27 cellular contexts compared by ENCODE assay signal in genomic region chr3:195072916-195073564, GRCh38.
DNase-seq lines count a peak whose midpoint lies in the region; TF ChIP-seq lines count a peak whose summit lies in the region.
"Had no signal": no experiment of that assay in that cellular context is flagged by ENCODE, and none has a peak within 500 bp of the region (broad histone marks: within the 10 kb centered on the region; RNA-seq: fewer than 3 reads in every experiment).

No MANE protein-coding gene starts in this region.

- DNase-seq in activated effector memory CD4-positive, alpha-beta T cell treated with anti-CD3 and anti-CD28 coated beads, Interleukin-2, amount 50 U/mL, for 16 hours, result peak; percentile 34
- DNase-seq in activated effector memory CD4-positive, alpha-beta T cell treated with Interleukin-2 at 50 U/mL for 16 hours, result no peak
- DNase-seq in Peyer's patch, result peak in 2 of 3 donors; percentile 19 to 32
- DNase-seq in neural progenitor cell (ENCODE audit: low spot score), result no peak
- peak; percentile 4 for DNase-seq in transverse colon
- no peak for DNase-seq in germinal center (ENCODE audit: low spot score)
- no peak for DNase-seq in NCI-H526 (lab: John Stamatoyannopoulos, UW)
- no peak for DNase-seq in NCI-H1092 treated with DMSO at 0.1 percent for 48 hours (lab: John Stamatoyannopoulos, UW)
- DNase-seq: activated CD4-positive, alpha-beta T cell treated with anti-CD3 and anti-CD28 coated beads, Interleukin-2, amount 10 ng/mL, durations not matched to agents 24 days and 14 days; activated CD8-positive, alpha-beta memory T cell treated with anti-CD3 and anti-CD28 coated beads for 24 hours; activated T-cell treated with anti-CD3 and anti-CD28 coated beads, Interleukin-2, amount 50 U/mL, for 24 hours; CD8-positive, alpha-beta T cell; central memory CD4-positive, alpha-beta T cell; effector memory CD8-positive, alpha-beta T cell; erythroblast; NCI-H146; NCI-H226; NCI-H774; retina; SJCRH30; stimulated activated CD4-positive, alpha-beta T cell treated with anti-CD3 and anti-CD28 coated beads, Interleukin-1b, Interleukin-23, amount 100 ng/mL, for 48 hours; SW 1271; trophoblast cell had no signal

- 92% methylated on average over 18 of the region's 19 CpGs; no CpG with 5 or more reads in 1 of the 2 donors for WGBS in transverse colon (ENCODE audit: low coverage in 1 of 2), 2 donors

- peak overlapping the region; percentile 25 for H3K27ac Mint-ChIP-seq in neural progenitor cell
- H3K27ac Mint-ChIP-seq: activated CD4-positive, alpha-beta T cell treated with anti-CD3 and anti-CD28 coated beads, Interleukin-2, amount 10 ng/mL, durations not matched to agents 24 days and 14 days; activated T-cell treated with anti-CD3 and anti-CD28 coated beads, Interleukin-2, amount 50 U/mL, for 24 hours; CD8-positive, alpha-beta T cell; effector memory CD8-positive, alpha-beta T cell; natural killer cell treated with Interleukin-12 subunit alpha and Interleukin-12 subunit beta and Interleukin-15 and Interleukin-18, amount 100 ng/mL, for 72 hours had no signal

- peaks cover 11% of the 10 kb centered on the region for H3K36me3 Mint-ChIP-seq in neural progenitor cell
- H3K36me3 Mint-ChIP-seq: natural killer cell treated with Interleukin-12 subunit alpha and Interleukin-12 subunit beta and Interleukin-15 and Interleukin-18, amount 100 ng/mL, for 72 hours had no signal

- no peaks in the 10 kb centered on the region for H3K9me3 ChIP-seq in Peyer's patch
- H3K9me3 ChIP-seq in neural progenitor cell (ENCODE audit: low read depth), result no peaks in the 10 kb centered on the region
- H3K9me3 ChIP-seq in transverse colon, result no peaks in the 10 kb centered on the region
- H3K9me3 ChIP-seq: ovary, SJCRH30 had no signal

- no peak overlapping the region for H2AFZ ChIP-seq in neural progenitor cell (replicated peaks)

- no peaks in the 10 kb centered on the region for H3K9me3 Mint-ChIP-seq in neural progenitor cell
- H3K9me3 Mint-ChIP-seq: activated CD4-positive, alpha-beta T cell treated with anti-CD3 and anti-CD28 coated beads, Interleukin-2, amount 10 ng/mL, durations not matched to agents 24 days and 14 days; activated T-cell treated with anti-CD3 and anti-CD28 coated beads, Interleukin-2, amount 50 U/mL, for 24 hours; CD8-positive, alpha-beta T cell; effector memory CD8-positive, alpha-beta T cell; natural killer cell treated with Interleukin-12 subunit alpha and Interleukin-12 subunit beta and Interleukin-15 and Interleukin-18, amount 100 ng/mL, for 72 hours had no signal

- H3K4me3 ChIP-seq in Peyer's patch (no peak overlapping the region), neural progenitor cell (no peak overlapping the region), transverse colon (no peak overlapping the region)
- H3K4me3 ChIP-seq: ovary, SJCRH30, smooth muscle cell had no signal

- H4K20me1 ChIP-seq in neural progenitor cell (ENCODE audit: low read depth), result peaks cover 10% of the 10 kb centered on the region

- in situ Hi-C loops in transverse colon (cut with MboI; ENCODE audit: low pct_ligation_motif_present in 1 of 4, low pct_unique_long_range_greater_than_20kb in 1 of 4, low sequenced_read_pairs in 3 of 4), result no loop called here

- no peaks in the 10 kb centered on the region for H3K79me2 ChIP-seq in neural progenitor cell (ENCODE audit: low read depth)

- H3K27me3 Mint-ChIP-seq in neural progenitor cell (ENCODE audit: insufficient read depth, low read depth), result peaks cover 2% of the 10 kb centered on the region
- H3K27me3 Mint-ChIP-seq: activated CD4-positive, alpha-beta T cell treated with anti-CD3 and anti-CD28 coated beads, Interleukin-2, amount 10 ng/mL, durations not matched to agents 24 days and 14 days; activated T-cell treated with anti-CD3 and anti-CD28 coated beads, Interleukin-2, amount 50 U/mL, for 24 hours; effector memory CD8-positive, alpha-beta T cell; natural killer cell treated with Interleukin-12 subunit alpha and Interleukin-12 subunit beta and Interleukin-15 and Interleukin-18, amount 100 ng/mL, for 72 hours had no signal

- H3K4me1 ChIP-seq in Peyer's patch, result no peaks in the 10 kb centered on the region
- H3K4me1 ChIP-seq in neural progenitor cell, result peaks cover 4% of the 10 kb centered on the region
- H3K4me1 ChIP-seq in transverse colon, result no peaks in the 10 kb centered on the region
- H3K4me1 ChIP-seq: SJCRH30 had no signal

- TF ChIP-seq CTCF in Peyer's patch (IDR thresholded peaks at IDR 0.05) (no peak), neural progenitor cell (IDR thresholded peaks at IDR 0.05) (no peak), transverse colon (IDR thresholded peaks at IDR 0.05) (no peak)

- intact Hi-C loops in transverse colon (cut with DNase I; ENCODE audit: low total_unique reads), result no loop called here

- H3K27ac ChIP-seq in Peyer's patch (no peak overlapping the region), neural progenitor cell (no peak overlapping the region), transverse colon (no peak overlapping the region)
- H3K27ac ChIP-seq: ovary, SJCRH30, VCaP had no signal

- H3K4me1 Mint-ChIP-seq in neural progenitor cell, result peaks cover 11% of the 10 kb centered on the region
- H3K4me1 Mint-ChIP-seq: activated CD4-positive, alpha-beta T cell treated with anti-CD3 and anti-CD28 coated beads, Interleukin-2, amount 10 ng/mL, durations not matched to agents 24 days and 14 days had no signal

- no peaks in the 10 kb centered on the region for H3F3A ChIP-seq in neural progenitor cell (ENCODE audit: low read depth)

- H3K4me3 Mint-ChIP-seq in neural progenitor cell, result no peak overlapping the region
- H3K4me3 Mint-ChIP-seq: activated CD4-positive, alpha-beta T cell treated with anti-CD3 and anti-CD28 coated beads, Interleukin-2, amount 10 ng/mL, durations not matched to agents 24 days and 14 days; activated T-cell treated with anti-CD3 and anti-CD28 coated beads, Interleukin-2, amount 50 U/mL, for 24 hours; CD8-positive, alpha-beta T cell; effector memory CD8-positive, alpha-beta T cell; natural killer cell treated with Interleukin-12 subunit alpha and Interleukin-12 subunit beta and Interleukin-15 and Interleukin-18, amount 100 ng/mL, for 72 hours had no signal

- peaks cover 0 to 5% (median 0%) of the 10 kb centered on the region in 3 donors for H3K36me3 ChIP-seq in Peyer's patch
- H3K36me3 ChIP-seq in neural progenitor cell, result no peaks in the 10 kb centered on the region
- H3K36me3 ChIP-seq in transverse colon, result no peaks in the 10 kb centered on the region
- H3K36me3 ChIP-seq: ovary, SJCRH30 had no signal

- no peak overlapping the region for H3K9ac ChIP-seq in neural progenitor cell

- no peak for TF ChIP-seq POLR2A in Peyer's patch (IDR thresholded peaks at IDR 0.05)
- no peak for TF ChIP-seq POLR2A in transverse colon (IDR thresholded peaks at IDR 0.05)

- no peak overlapping the region for H3K4me2 ChIP-seq in neural progenitor cell
- H3K4me2 ChIP-seq: smooth muscle cell had no signal

- TF ChIP-seq EP300 in transverse colon (IDR thresholded peaks at IDR 0.05; ENCODE audit: low read depth), result no peak

- H3K27me3 ChIP-seq in Peyer's patch (no peaks in the 10 kb centered on the region), neural progenitor cell (no peaks in the 10 kb centered on the region), transverse colon (no peaks in the 10 kb centered on the region)
- H3K27me3 ChIP-seq: ovary, SJCRH30 had no signal

Comparison
In these comparisons a context has a peak if more than half of its experiments do, and no peak if none do; other contexts are left out.
1. DNase-seq: peak in activated effector memory CD4-positive, alpha-beta T cell treated with anti-CD3 and anti-CD28 coated beads, Interleukin-2, amount 50 U/mL, for 16 hours (single experiment), Peyer's patch (2 of 3) and transverse colon (single experiment); none in activated effector memory CD4-positive, alpha-beta T cell treated with Interleukin-2 at 50 U/mL for 16 hours (single experiment), neural progenitor cell (single experiment), germinal center (single experiment), NCI-H526 (0 of 2) and NCI-H1092 treated with DMSO at 0.1 percent for 48 hours (single experiment).